ENCODE assay signal across 8 cellular contexts in the genomic region with DNA sequence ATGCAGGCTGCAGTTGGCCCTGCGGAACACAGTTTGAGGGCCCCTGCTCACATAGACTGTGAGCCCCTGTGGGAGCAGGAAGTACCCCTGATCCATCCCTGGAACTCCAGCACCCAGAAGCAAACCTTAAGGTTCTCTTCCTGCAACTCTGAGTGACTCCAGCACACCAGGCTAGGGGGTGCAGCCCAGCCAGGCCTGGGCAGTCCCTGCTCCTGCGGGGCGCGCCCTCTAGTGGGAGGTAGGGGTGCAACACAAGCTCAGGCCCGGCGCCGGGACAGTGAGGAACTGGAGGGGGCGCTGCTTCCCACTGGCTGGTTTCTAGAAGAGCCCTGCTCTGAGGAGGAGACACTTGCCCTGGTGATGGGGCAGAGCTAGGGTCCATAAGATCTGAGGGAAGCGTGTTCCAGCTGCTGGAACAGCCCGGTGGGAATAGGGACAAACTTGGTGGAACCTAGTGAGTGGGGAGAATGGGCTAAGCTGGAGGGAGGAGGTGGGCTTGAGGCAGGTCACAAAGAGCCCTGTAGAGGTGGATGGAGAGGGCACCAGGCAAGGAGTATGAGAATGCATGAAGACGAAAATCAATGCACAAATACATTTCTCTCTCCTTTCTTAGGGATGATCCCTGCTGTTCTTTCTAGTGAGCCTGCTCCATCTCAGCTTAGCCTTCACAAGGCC. TPM values are rescaled to one million over a fixed set of nuclear protein-coding genes. Genes with fewer than 3 reads are reported as not detected.
DNase-seq lines count a peak whose midpoint lies in the region; ATAC-seq and FAIRE-seq lines count a peak whose summit lies in the region.

No MANE protein-coding gene starts in this region.

- FAIRE-seq in RCC 7860 (lab: Jason Lieb, UNC), result no peak

- DNase-seq in GM03348 (ENCODE audit: low spot score) (peak; percentile 78), T-helper 1 cell (peak in 4 of 5 donors; percentile 30 to 51 (median 36)), amniotic epithelial cell (ENCODE audit: low read depth) (peak; percentile 21), iPS-NIHi7 (ENCODE audit: extremely low spot score) (peak; percentile 89), RCC 7860 (ENCODE audit: low spot score) (no peak)
- peak; percentile 53 for DNase-seq in Jurkat, Clone E6-1 (ENCODE audit: low read depth, low spot score)
- peak; percentile 44 to 47 (median 46) for DNase-seq in stimulated activated CD4-positive, alpha-beta T cell treated with anti-CD3 and anti-CD28 coated beads, TNF-alpha, amount 100 ng/mL, for 48 hours (ENCODE audit: low read depth in 3 of 3)

- ATAC-seq in HG02981 (IDR thresholded peaks at IDR 0.05; ENCODE audit: unreplicated experiment), result no peak

- no peak overlapping the region for H3K4me3 ChIP-seq in Jurkat, Clone E6-1 (ENCODE audit: low read length)

RNA-seq across cellular contexts. Expression of a gene that starts 5.0 kb away (rescaled TPM):
- 11.4 TPM for polyA plus RNA-seq in Jurkat, Clone E6-1 (2012; ENCODE audit: insufficient read depth, insufficient read length)

RNA-seq across cellular contexts. Expression of a gene that starts 37.1 kb away (rescaled TPM):
- polyA plus RNA-seq in Jurkat, Clone E6-1 (2012; ENCODE audit: insufficient read depth, insufficient read length), result not detected
